ENCODE assay signal across 10 cellular contexts in the genomic region with DNA sequence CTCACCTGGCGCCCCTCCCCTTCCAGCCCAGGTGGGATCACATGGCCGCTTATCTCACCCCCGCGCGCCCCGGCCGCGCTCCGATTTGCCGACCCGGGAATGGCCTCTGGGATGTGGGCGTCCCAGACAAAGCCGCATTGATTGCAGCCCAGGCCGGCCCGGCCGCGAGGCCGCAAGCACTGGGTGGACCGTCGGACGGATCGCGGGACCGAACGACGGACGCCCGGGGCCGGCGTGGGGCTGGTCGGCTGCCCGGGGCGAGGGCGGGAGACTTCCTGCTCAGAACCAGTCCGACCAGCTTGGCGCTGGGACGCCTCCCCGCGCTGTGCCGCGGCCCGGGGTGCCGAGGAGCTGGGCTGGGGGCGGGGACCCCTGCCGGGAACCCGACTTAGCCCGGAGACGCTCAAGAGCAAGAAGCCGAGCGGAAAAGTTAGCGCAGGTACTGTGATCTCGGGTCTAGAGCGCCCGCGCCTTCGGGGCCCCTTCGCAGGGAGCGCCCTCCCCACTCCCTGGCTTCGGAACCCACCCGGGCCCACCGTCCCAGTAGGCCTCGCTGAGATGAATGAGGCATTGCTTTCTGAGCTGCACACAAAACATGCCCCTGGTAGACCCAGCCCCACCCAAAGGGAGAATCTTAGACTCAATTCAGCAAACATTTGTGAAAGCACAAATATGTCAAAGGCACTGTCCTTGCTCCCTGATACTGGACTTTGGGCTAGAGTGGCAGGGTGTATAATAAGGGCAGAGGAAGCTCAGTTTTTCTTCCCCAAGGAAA. TPM values are rescaled to one million over a fixed set of nuclear protein-coding genes. Genes with fewer than 3 reads are reported as not detected.
DNase-seq lines count a peak whose midpoint lies in the region; ATAC-seq, FAIRE-seq and TF ChIP-seq lines count a peak whose summit lies in the region.
"Had no signal": no experiment of that assay in that cellular context is flagged by ENCODE, and none has a peak within 500 bp of the region (broad histone marks: within the 10 kb centered on the region; RNA-seq: fewer than 3 reads in every experiment).

No MANE protein-coding gene starts in this region.

- TF ChIP-seq CTCF in GM23338 (conservative IDR thresholded peaks at IDR 0.05; ENCODE audit: low read depth in 2 of 2) = no peak
- TF ChIP-seq CTCF in pancreas (IDR thresholded peaks at IDR 0.05) = no peak

- intact Hi-C loops in left ventricle myocardium superior (cut with micrococcal nuclease) = no loop called here
- intact Hi-C loops in pancreas (cut with DNase I) = no loop called here

- H3K27me3 ChIP-seq in GM23338 (ENCODE audit: insufficient read depth) (peaks cover 28% of the 10 kb centered on the region), pancreas (no peaks in the 10 kb centered on the region)

- H3K36me3 ChIP-seq in GM23338 (ENCODE audit: insufficient read depth) (no peaks in the 10 kb centered on the region), pancreas (no peaks in the 10 kb centered on the region)

- H3F3A ChIP-seq in GM23338 (replicated peaks; ENCODE audit: low read depth) = 0 out of 2 replicates have a peak, but pooled peaks cover 5% of the 10 kb centered on the region

- H3K4me1 ChIP-seq in GM23338 (ENCODE audit: insufficient read depth) (peaks cover 20% of the 10 kb centered on the region), pancreas (peaks cover 16 to 23% (median 23%) of the 10 kb centered on the region in 3 donors)

- no peaks in the 10 kb centered on the region for H3K9me3 Mint-ChIP-seq in GM23338

- H3K4me2 ChIP-seq in GM23338 = peak overlapping the region; percentile 97

- H3K4me3 Mint-ChIP-seq in GM23338 = peak overlapping the region; percentile 73

- no peaks in the 10 kb centered on the region for H3K36me3 Mint-ChIP-seq in GM23338 (ENCODE audit: low read depth)

- peaks cover 25% of the 10 kb centered on the region for H3K4me1 Mint-ChIP-seq in GM23338

- H3K27ac ChIP-seq in GM23338 (ENCODE audit: low read depth) (no peak overlapping the region), pancreas (peak overlapping the region; percentile 74 to 95 (median 88))

- no peak for FAIRE-seq in pancreas (lab: Jason Lieb, UNC)
- FAIRE-seq in GM19239 (lab: Jason Lieb, UNC) = no peak
- no peak for FAIRE-seq in urothelium cell line (lab: Jason Lieb, UNC)

- H4K20me1 ChIP-seq in GM23338 (replicated peaks; ENCODE audit: insufficient read depth) = no peaks in the 10 kb centered on the region

- peaks cover 23% of the 10 kb centered on the region for H3K27me3 Mint-ChIP-seq in GM23338 (ENCODE audit: insufficient read depth, low read depth, poor library complexity)

- DNase-seq in GM23338 (ENCODE audit: low spot score) (peak; percentile 77), NCI-H774 (lab: John Stamatoyannopoulos, UW) (peak; percentile 26), left ventricle myocardium superior (no peak), pancreas (peak; percentile 86 to 93 (median 88)), GM19239 (ENCODE audit: insufficient read length, low spot score) (no peak), urothelium cell line (ENCODE audit: low spot score) (no peak)
- DNase-seq: activated CD4-positive, alpha-beta T cell treated with anti-CD3 and anti-CD28 coated beads for 48 hours had no signal

- peak overlapping the region; percentile 81 for H3K4me3 ChIP-seq in GM23338
- peak overlapping the region; percentile 47 to 86 (median 60) for H3K4me3 ChIP-seq in pancreas

- ATAC-seq in GM23338 (peak; percentile 76), left ventricle myocardium superior (peak; percentile 16), pancreas (peak; percentile 65 to 76 (median 72)), HG02852 (IDR thresholded peaks at IDR 0.05; ENCODE audit: unreplicated experiment) (no peak), GM19452 (IDR thresholded peaks at IDR 0.05; ENCODE audit: unreplicated experiment) (no peak)

- WGBS in pancreas, 2 donors = 1 to 2% methylated on average over 60 to 62 of the region's 62 CpGs

- H3K27ac Mint-ChIP-seq in GM23338 = no peak overlapping the region

- no peaks in the 10 kb centered on the region for H3K9me3 ChIP-seq in pancreas

- no peaks in the 10 kb centered on the region for H3K9me2 ChIP-seq in GM23338 (ENCODE audit: insufficient read depth)

- no peaks in the 10 kb centered on the region for H3K79me2 ChIP-seq in GM23338 (replicated peaks; ENCODE audit: insufficient read depth)

- peak overlapping the region; percentile 97 for H2AFZ ChIP-seq in GM23338

TF ChIP-seq in GM23338, 12 proteins besides CTCF, POLR2A, EP300 and RAD21:
- TF ChIP-seq POLR2AphosphoS5 (IDR thresholded peaks at IDR 0.05; ENCODE audit: low read depth) = peak; percentile 66; the same call in 1 of the 2 replicates
- TF ChIP-seq NANOG (IDR thresholded peaks at IDR 0.05; ENCODE audit: borderline replicate concordance) = no peak

RNA-seq across cellular contexts. Expression of a gene that starts 0.4 kb away (rescaled TPM):
- 17.6 and 22.3 TPM in 2 replicates for total RNA-seq in GM23338 (2014; rRNA removed; shearing (Covaris generic))
- polyA plus RNA-seq in GM23338 (2016; fragmentation: Nextera tagmentation; extraction: Ambion mirVana) (18.0 and 18.9 TPM in 2 replicates), pancreas (10 to 100 TPM; 37.3 to 56.3 TPM)
- total RNA-seq in left ventricle myocardium superior (2.2 TPM), pancreas (10 to 100 TPM; 28.7 to 62.5 (median 44.3) TPM)
- total RNA-seq: cerebellum had no signal

RNA-seq across cellular contexts. Expression of a gene that starts 22.0 kb away (rescaled TPM):
- total RNA-seq in GM23338 (2014; rRNA removed; shearing (Covaris generic)) = not detected in 2 replicates
- polyA plus RNA-seq in GM23338 (2016; fragmentation: Nextera tagmentation; extraction: Ambion mirVana) = 0.36 and 4.1 TPM in 2 replicates
- total RNA-seq in left ventricle myocardium superior = 1.1 TPM
- total RNA-seq in pancreas = not detected
- polyA plus RNA-seq in pancreas = under 1 TPM; 0.04 to 0.63 TPM

RNA-seq across cellular contexts. Expression of a gene that starts 22.1 kb away (rescaled TPM):
- 4.5 and 7.5 TPM in 2 replicates for total RNA-seq in GM23338 (2014; rRNA removed; shearing (Covaris generic))
- polyA plus RNA-seq in GM23338 (2016; fragmentation: Nextera tagmentation; extraction: Ambion mirVana) (19.1 and 25.3 TPM in 2 replicates), pancreas (1 to 10 TPM; 2.4 to 7.0 TPM)
- total RNA-seq in left ventricle myocardium superior (10,350 TPM), pancreas (1 to 10 TPM in 2 of 6 donors, under 1 TPM in 4; 0.06 to 3.0 (median 0.70) TPM)
- total RNA-seq: cerebellum had no signal

Comparison
In these comparisons a context has a peak if more than half of its experiments do, and no peak if none do; other contexts are left out.
1. ATAC-seq: peak in GM23338 (single experiment), left ventricle myocardium superior (single experiment) and pancreas (4 of 4); none in HG02852 (single experiment) and GM19452 (single experiment).
2. DNase-seq: peak in GM23338 (single experiment), NCI-H774 (single experiment) and pancreas (6 of 6); none in left ventricle myocardium superior (single experiment), GM19239 (single experiment) and urothelium cell line (single experiment).
3. RNA of a gene that starts 22.1 kb away (total RNA-seq): 10,350 TPM in left ventricle myocardium superior (single experiment); 4.5 to 7.5 TPM in GM23338 and 0.06 to 3.0 TPM in pancreas; every median in the first group is over 1,000 times any median in the second.